ENCODE assay signal across 14 cellular contexts in genomic region chr14:81594012-81594411, GRCh38.
DNase-seq lines count a peak whose midpoint lies in the region; ATAC-seq, FAIRE-seq and TF ChIP-seq lines count a peak whose summit lies in the region.
"Had no signal": no experiment of that assay in that cellular context is flagged by ENCODE, and none has a peak within 500 bp of the region (broad histone marks: within the 10 kb centered on the region; RNA-seq: fewer than 3 reads in every experiment).

No MANE protein-coding gene starts in this region.

- H3K27ac Mint-ChIP-seq in CD8-positive, alpha-beta T cell: no peak overlapping the region
- H3K27ac Mint-ChIP-seq: activated CD4-positive, alpha-beta memory T cell treated with anti-CD3 and anti-CD28 coated beads, Interleukin-2, amount 10 ng/mL, durations not matched to agents 7 days and 5 days; T-helper 2 cell treated with Interferon-gamma antibody and Interleukin-4, amounts not matched to agents 5 μg/mL and 100 μg/mL, for 36 hours had no signal

- H3K27me3 ChIP-seq in pancreas: no peaks in the 10 kb centered on the region
- no peaks in the 10 kb centered on the region for H3K27me3 ChIP-seq in CD8-positive, alpha-beta T cell (ENCODE audit: insufficient read depth, low read length)
- H3K27me3 ChIP-seq in effector memory CD4-positive, alpha-beta T cell (replicated peaks; ENCODE audit: control insufficient read depth, insufficient read depth, low read length, poor library complexity, severe bottlenecking): no peaks in the 10 kb centered on the region
- H3K27me3 ChIP-seq: BLaER1 had no signal

- H3K36me3 ChIP-seq in pancreas: no peaks in the 10 kb centered on the region
- H3K36me3 ChIP-seq in CD8-positive, alpha-beta T cell (ENCODE audit: insufficient read depth, low read length): no peaks in the 10 kb centered on the region
- H3K36me3 ChIP-seq in effector memory CD4-positive, alpha-beta T cell (ENCODE audit: control insufficient read depth, insufficient read depth, low read length): no peaks in the 10 kb centered on the region
- H3K36me3 ChIP-seq: BLaER1 had no signal

- CTCF ChIA-PET in CD8-positive, alpha-beta T cell (lab: Charles Lee): no interaction called here

- DNase-seq in DMS53 treated with DMSO at 0.1 percent for 48 hours (lab: John Stamatoyannopoulos, UW; ENCODE audit: unreplicated experiment) (peak; percentile 34), RPMI7951 (ENCODE audit: low read depth) (peak; percentile 11), head of caudate nucleus (peak; percentile 21 to 87 (median 62)), pancreas (peak; percentile 67 to 90 (median 84)), NCI-H1436 treated with DMSO at 0.1 percent for 48 hours (lab: John Stamatoyannopoulos, UW) (no peak)
- DNase-seq in CD8-positive, alpha-beta T cell: no peak
- no peak for DNase-seq in effector memory CD4-positive, alpha-beta T cell
- DNase-seq: activated CD4-positive, alpha-beta memory T cell treated with anti-CD3 and anti-CD28 coated beads, Interleukin-2, amount 10 ng/mL, durations not matched to agents 7 days and 5 days; activated naive CD4-positive, alpha-beta T cell treated with Interleukin-2 at 50 U/mL for 16 hours; NCI-H2029 treated with DMSO at 0.1 percent for 48 hours; OCI-M1 had no signal

- TF ChIP-seq CTCF in pancreas (IDR thresholded peaks at IDR 0.05): no peak
- TF ChIP-seq CTCF in CD8-positive, alpha-beta T cell (IDR thresholded peaks at IDR 0.05): no peak

- H3K4me1 ChIP-seq in pancreas: peaks cover 11 to 32% (median 16%) of the 10 kb centered on the region in 3 donors
- H3K4me1 ChIP-seq in CD8-positive, alpha-beta T cell (ENCODE audit: insufficient read depth, low read length): no peaks in the 10 kb centered on the region
- H3K4me1 ChIP-seq in effector memory CD4-positive, alpha-beta T cell (ENCODE audit: control insufficient read depth, insufficient read depth, low read length, poor library complexity, severe bottlenecking): no peaks in the 10 kb centered on the region
- H3K4me1 ChIP-seq: BLaER1 had no signal

- no peaks in the 10 kb centered on the region for H3K36me3 Mint-ChIP-seq in CD8-positive, alpha-beta T cell

- H3K9me3 ChIP-seq in pancreas: no peaks in the 10 kb centered on the region
- H3K9me3 ChIP-seq in CD8-positive, alpha-beta T cell (ENCODE audit: low read length): no peaks in the 10 kb centered on the region
- H3K9me3 ChIP-seq in effector memory CD4-positive, alpha-beta T cell (ENCODE audit: control insufficient read depth, low read length): no peaks in the 10 kb centered on the region
- H3K9me3 ChIP-seq: BLaER1 had no signal

- intact Hi-C loops in head of caudate nucleus (cut with DNase I): no loop called here
- intact Hi-C loops in pancreas (cut with DNase I): no loop called here
- intact Hi-C loops in CD8-positive, alpha-beta T cell (cut with DNase I, micrococcal nuclease): no loop called here

- peaks cover 8% of the 10 kb centered on the region for H3K27me3 Mint-ChIP-seq in CD8-positive, alpha-beta T cell (ENCODE audit: low read depth)

- 20 to 26% methylated on average over 6 of the region's 6 CpGs for WGBS in pancreas, 2 donors

- H3K4me3 Mint-ChIP-seq in CD8-positive, alpha-beta T cell: no peak overlapping the region
- H3K4me3 Mint-ChIP-seq: activated CD4-positive, alpha-beta memory T cell treated with anti-CD3 and anti-CD28 coated beads, Interleukin-2, amount 10 ng/mL, durations not matched to agents 7 days and 5 days; T-helper 2 cell treated with Interferon-gamma antibody and Interleukin-4, amounts not matched to agents 5 μg/mL and 100 μg/mL, for 36 hours had no signal

- no peak overlapping the region for H3K4me3 ChIP-seq in pancreas
- no peak overlapping the region for H3K4me3 ChIP-seq in CD8-positive, alpha-beta T cell (ENCODE audit: low read depth, low read length)
- H3K4me3 ChIP-seq in effector memory CD4-positive, alpha-beta T cell (ENCODE audit: insufficient read depth, low read depth, low read length, poor library complexity, severe bottlenecking): no peak overlapping the region
- H3K4me3 ChIP-seq: BLaER1 had no signal

- no peaks in the 10 kb centered on the region for H3K4me1 Mint-ChIP-seq in CD8-positive, alpha-beta T cell (ENCODE audit: low read depth)
- H3K4me1 Mint-ChIP-seq: activated CD4-positive, alpha-beta memory T cell treated with anti-CD3 and anti-CD28 coated beads, Interleukin-2, amount 10 ng/mL, durations not matched to agents 7 days and 5 days had no signal

- POLR2A ChIA-PET in CD8-positive, alpha-beta T cell (lab: Charles Lee): no interaction called here

- no peak for FAIRE-seq in pancreas (lab: Jason Lieb, UNC)

- H3K9me3 Mint-ChIP-seq in CD8-positive, alpha-beta T cell: no peaks in the 10 kb centered on the region
- H3K9me3 Mint-ChIP-seq: activated CD4-positive, alpha-beta memory T cell treated with anti-CD3 and anti-CD28 coated beads, Interleukin-2, amount 10 ng/mL, durations not matched to agents 7 days and 5 days; T-helper 2 cell treated with Interferon-gamma antibody and Interleukin-4, amounts not matched to agents 5 μg/mL and 100 μg/mL, for 36 hours had no signal

- ATAC-seq in pancreas: peak; percentile 98 to 99 (median 98)
- ATAC-seq in HG02588 (IDR thresholded peaks at IDR 0.05; ENCODE audit: unreplicated experiment): no peak
- no peak for ATAC-seq in CD8-positive, alpha-beta T cell

- H3K27ac ChIP-seq in pancreas: peak overlapping the region; percentile 18 to 59 (median 26)
- no peak overlapping the region for H3K27ac ChIP-seq in CD8-positive, alpha-beta T cell (ENCODE audit: low read depth, low read length)
- H3K27ac ChIP-seq in effector memory CD4-positive, alpha-beta T cell (ENCODE audit: insufficient read depth, low read length, poor library complexity, severe bottlenecking): no peak overlapping the region
- H3K27ac ChIP-seq: BLaER1 had no signal

Comparison
In these comparisons a context has a peak if more than half of its experiments do, and no peak if none do; other contexts are left out.
1. DNase-seq: peak in DMS53 treated with DMSO at 0.1 percent for 48 hours (single experiment), RPMI7951 (single experiment), head of caudate nucleus (42 of 42) and pancreas (6 of 6); none in CD8-positive, alpha-beta T cell (0 of 7), NCI-H1436 treated with DMSO at 0.1 percent for 48 hours (single experiment) and effector memory CD4-positive, alpha-beta T cell (0 of 3).
2. ATAC-seq: peak in pancreas (4 of 4); none in HG02588 (single experiment) and CD8-positive, alpha-beta T cell (single experiment).
3. H3K27ac ChIP-seq: peak in pancreas (4 of 4); none in CD8-positive, alpha-beta T cell (single experiment) and effector memory CD4-positive, alpha-beta T cell (single experiment).